25 cellular contexts compared by ENCODE assay signal in genomic region chr4:130044788-130045531, GRCh38.
DNase-seq lines count a peak whose midpoint lies in the region; ATAC-seq, FAIRE-seq and TF ChIP-seq lines count a peak whose summit lies in the region.
"Had no signal": no experiment of that assay in that cellular context is flagged by ENCODE, and none has a peak within 500 bp of the region (broad histone marks: within the 10 kb centered on the region; RNA-seq: fewer than 3 reads in every experiment).

No MANE protein-coding gene starts in this region.

- no peaks in the 10 kb centered on the region for H3K36me3 ChIP-seq in astrocyte (ENCODE audit: insufficient read depth, low read length)
- no peaks in the 10 kb centered on the region for H3K36me3 ChIP-seq in mesodermal cell (ENCODE audit: control insufficient read depth, insufficient read depth, low read length)
- H3K36me3 ChIP-seq: cardiac muscle cell, heart right ventricle, thoracic aorta had no signal

- no peak overlapping the region for H3K27ac ChIP-seq in astrocyte (ENCODE audit: low read depth, low read length)
- H3K27ac ChIP-seq in mesodermal cell (ENCODE audit: low read depth, low read length, severe bottlenecking), result peak overlapping the region; percentile 2
- H3K27ac ChIP-seq: cardiac muscle cell, GM23248, heart right ventricle, skin epidermis, thoracic aorta had no signal

- H3K9me3 ChIP-seq in astrocyte (ENCODE audit: insufficient read depth, low read depth, low read length) (no peaks in the 10 kb centered on the region), mesodermal cell (ENCODE audit: control insufficient read depth, low read length) (no peaks in the 10 kb centered on the region)
- H3K9me3 ChIP-seq: heart right ventricle, thoracic aorta had no signal

- H3K79me2 ChIP-seq in astrocyte (ENCODE audit: insufficient read depth, low read length), result no peaks in the 10 kb centered on the region

- H3K4me1 ChIP-seq in astrocyte (ENCODE audit: insufficient read depth, low read length) (no peaks in the 10 kb centered on the region), mesodermal cell (ENCODE audit: control insufficient read depth, insufficient read depth, low read length, poor library complexity, severe bottlenecking) (no peaks in the 10 kb centered on the region)
- H3K4me1 ChIP-seq: heart right ventricle had no signal

- peak; percentile 45 for ATAC-seq in GM18873 (IDR thresholded peaks at IDR 0.05; ENCODE audit: low FRiP score, unreplicated experiment)
- ATAC-seq in HG02588 (IDR thresholded peaks at IDR 0.05; ENCODE audit: unreplicated experiment), result peak; percentile 51
- ATAC-seq in HG03460 (IDR thresholded peaks at IDR 0.05; ENCODE audit: unreplicated experiment), result no peak
- ATAC-seq: activated T-cell treated with anti-CD3 and anti-CD28 coated beads, Interleukin-2, amount 50 U/mL, for 4 hours; heart right ventricle had no signal

- no peaks in the 10 kb centered on the region for H4K20me1 ChIP-seq in astrocyte (ENCODE audit: insufficient read depth, low read length)

- DNase-seq in astrocyte (ENCODE audit: low read depth) (no peak), NCI-H187 treated with DMSO at 0.1 percent for 48 hours (lab: John Stamatoyannopoulos, UW) (no peak), hypothalamus (lab: John Stamatoyannopoulos, UW) (no peak), AG08395 (ENCODE audit: low spot score) (no peak)
- DNase-seq: activated CD4-positive, alpha-beta T cell treated with anti-CD3 and anti-CD28 coated beads for 1 hour; activated CD8-positive, alpha-beta memory T cell treated with anti-CD3 and anti-CD28 coated beads for 24 hours; activated naive CD4-positive, alpha-beta T cell treated with anti-CD3 and anti-CD28 coated beads for 36 hours; activated T-cell treated with anti-CD3 and anti-CD28 coated beads, Interleukin-2, amount 50 U/mL, for 4 hours; amygdala; EL; GM23248; heart right ventricle; MV-4-11; NCI-H1694 treated with DMSO at 0.1 percent for 48 hours; stimulated activated naive CD4-positive, alpha-beta T cell had no signal

- no peak overlapping the region for H3K4me3 ChIP-seq in astrocyte (ENCODE audit: insufficient read depth, low read depth, low read length)
- H3K4me3 ChIP-seq in mesodermal cell (ENCODE audit: extremely low read depth, insufficient read depth, low read length, poor library complexity, severe bottlenecking), result no peak overlapping the region
- H3K4me3 ChIP-seq: cardiac muscle cell, GM23248, heart right ventricle, skin epidermis, thoracic aorta had no signal

- no peak overlapping the region for H3K4me3 Mint-ChIP-seq in astrocyte (ENCODE audit: unreplicated experiment)
- H3K4me3 Mint-ChIP-seq: activated naive CD4-positive, alpha-beta T cell treated with anti-CD3 and anti-CD28 coated beads for 36 hours; activated T-cell treated with anti-CD3 and anti-CD28 coated beads, Interleukin-2, amount 50 U/mL, for 4 hours; CD14-positive monocyte; dendritic cell treated with granulocyte-macrophage colony-stimulating factor and Interleukin-4, amounts not matched to agents 40 ng/mL and 50 ng/mL, for 4 days; neural crest cell had no signal

- H3K9ac ChIP-seq in astrocyte (ENCODE audit: low read length), result no peak overlapping the region
- H3K9ac ChIP-seq: GM23248 had no signal

- WGBS in mesodermal cell (ENCODE audit: insufficient coverage in 2 of 2), 2 experiments, result 68 to 90% methylated on average over 2 of the region's 3 CpGs

- peak overlapping the region; percentile 74 for H3K27ac Mint-ChIP-seq in astrocyte (ENCODE audit: unreplicated experiment)
- H3K27ac Mint-ChIP-seq: activated naive CD4-positive, alpha-beta T cell treated with anti-CD3 and anti-CD28 coated beads for 36 hours; CD14-positive monocyte; dendritic cell treated with granulocyte-macrophage colony-stimulating factor and Interleukin-4, amounts not matched to agents 40 ng/mL and 50 ng/mL, for 4 days had no signal

- no peak for FAIRE-seq in astrocyte (lab: Jason Lieb, UNC)

- H3K9me3 Mint-ChIP-seq in astrocyte (ENCODE audit: unreplicated experiment), result peaks cover 5% of the 10 kb centered on the region
- H3K9me3 Mint-ChIP-seq: activated naive CD4-positive, alpha-beta T cell treated with anti-CD3 and anti-CD28 coated beads for 36 hours; activated T-cell treated with anti-CD3 and anti-CD28 coated beads, Interleukin-2, amount 50 U/mL, for 4 hours had no signal

- no peaks in the 10 kb centered on the region for H3K27me3 Mint-ChIP-seq in astrocyte (ENCODE audit: low read depth, unreplicated experiment)
- H3K27me3 Mint-ChIP-seq: dendritic cell treated with granulocyte-macrophage colony-stimulating factor and Interleukin-4, amounts not matched to agents 40 ng/mL and 50 ng/mL, for 4 days had no signal

- peaks cover 17% of the 10 kb centered on the region for H3K4me1 Mint-ChIP-seq in astrocyte (ENCODE audit: low read depth, unreplicated experiment)
- H3K4me1 Mint-ChIP-seq: CD14-positive monocyte, neural crest cell had no signal

- no peaks in the 10 kb centered on the region for H3K27me3 ChIP-seq in astrocyte (ENCODE audit: insufficient read depth, low read length)
- H3K27me3 ChIP-seq: cardiac muscle cell, heart right ventricle had no signal

- H2AFZ ChIP-seq in astrocyte (ENCODE audit: low read depth, low read length), result no peak overlapping the region
- H2AFZ ChIP-seq: GM23248 had no signal

- no peaks in the 10 kb centered on the region for H3K36me3 Mint-ChIP-seq in astrocyte (ENCODE audit: low read depth, unreplicated experiment)
- H3K36me3 Mint-ChIP-seq: CD14-positive monocyte had no signal

- TF ChIP-seq CTCF in astrocyte (IDR thresholded peaks at IDR 0.05; ENCODE audit: insufficient read depth, low read depth, low read length), result no peak

- H3K4me2 ChIP-seq in astrocyte (ENCODE audit: low read length), result no peak overlapping the region
